8 cellular contexts compared by ENCODE assay signal in genomic region chr2:101474752-101475384, GRCh38. TPM values are rescaled to one million over a fixed set of nuclear protein-coding genes. Genes with fewer than 3 reads are reported as not detected.
DNase-seq lines count a peak whose midpoint lies in the region; ATAC-seq lines count a peak whose summit lies in the region.

Gene RFX8, minus strand, starts transcription at chr2:101475112. Its CDS starts 8,264 bp downstream, at chr2:101466848.

- peak within 1 kb of the TSS; percentile 26 to 63 for H3K4me3 ChIP-seq in CD4-positive, alpha-beta memory T cell (ENCODE audit: low read length in 2 of 2)
- H3K4me3 ChIP-seq in iPS-18a (ENCODE audit: low read length): peak within 1 kb of the TSS; percentile 58

- peak within 1 kb of the TSS; percentile 42 for H3K9ac ChIP-seq in iPS-18a (ENCODE audit: low read length)

- no peak within 1 kb of the TSS for H3K27ac ChIP-seq in CD4-positive, alpha-beta memory T cell (ENCODE audit: low read depth, low read length)
- no peak within 1 kb of the TSS for H3K27ac ChIP-seq in iPS-18a (ENCODE audit: low read length)

- CTCF ChIA-PET in CD4-positive, alpha-beta memory T cell (lab: Charles Lee; ENCODE audit: partially characterized antibody): interaction anchor here (0.7 to 1.2 kb wide), 5 partner anchors 12 to 349 kb away, joined by 3 to 4 read pairs (median 4); partner anchors contain the start of gene MAP4K4

- no peaks in the 10 kb centered on the region for H3K27me3 Mint-ChIP-seq in CD4-positive, alpha-beta memory T cell
- H3K27me3 Mint-ChIP-seq in activated naive CD8-positive, alpha-beta T cell treated with anti-CD3 and anti-CD28 coated beads for 36 hours: peaks cover 8% of the 10 kb centered on the region

- no peaks in the 10 kb centered on the region for H3K36me3 ChIP-seq in CD4-positive, alpha-beta memory T cell (ENCODE audit: insufficient read depth, low read length)
- H3K36me3 ChIP-seq in iPS-18a (ENCODE audit: control insufficient read depth, low read depth, low read length): no peaks in the 10 kb centered on the region

- peak; percentile 53 to 64 (median 58) for DNase-seq in CD4-positive, alpha-beta memory T cell
- DNase-seq in RPMI7951 (ENCODE audit: low read depth) (peak; percentile 97), HK-2 (ENCODE audit: unreplicated experiment) (no peak), NCI-H1105 treated with DMSO at 0.1 percent for 48 hours (lab: John Stamatoyannopoulos, UW) (no peak)
- DNase-seq in activated naive CD8-positive, alpha-beta T cell treated with anti-CD3 and anti-CD28 coated beads for 36 hours: peak; percentile 53
- DNase-seq in stimulated activated CD4-positive, alpha-beta T cell treated with anti-CD3 and anti-CD28 coated beads, Interleukin-1b, Interleukin-23, amount 100 ng/mL, for 24 hours (ENCODE audit: low read depth in 4 of 4, low spot score in 1 of 4): peak; percentile 3 to 41 (median 28)

- ATAC-seq in HG02938 (IDR thresholded peaks at IDR 0.05; ENCODE audit: unreplicated experiment): no peak

- intact Hi-C loops in CD4-positive, alpha-beta memory T cell (cut with micrococcal nuclease): loop anchor here (1.0 to 5.0 kb wide), 4 partner anchors 96 to 356 kb away; partner anchors contain the start of gene MAP4K4

- H3K27ac Mint-ChIP-seq in CD4-positive, alpha-beta memory T cell: peak within 1 kb of the TSS; percentile 68 to 87 (median 80)
- H3K27ac Mint-ChIP-seq in activated naive CD8-positive, alpha-beta T cell treated with anti-CD3 and anti-CD28 coated beads for 36 hours: peak within 1 kb of the TSS; percentile 62

- H3K4me1 Mint-ChIP-seq in CD4-positive, alpha-beta memory T cell: peaks cover 6 to 19% (median 11%) of the 10 kb centered on the region in 4 donors
- H3K4me1 Mint-ChIP-seq in activated naive CD8-positive, alpha-beta T cell treated with anti-CD3 and anti-CD28 coated beads for 36 hours: peaks cover 17% of the 10 kb centered on the region

- peak within 1 kb of the TSS; percentile 82 to 94 (median 89) for H3K4me3 Mint-ChIP-seq in CD4-positive, alpha-beta memory T cell
- H3K4me3 Mint-ChIP-seq in activated naive CD8-positive, alpha-beta T cell treated with anti-CD3 and anti-CD28 coated beads for 36 hours: peak within 1 kb of the TSS; percentile 73

- no peaks in the 10 kb centered on the region for H3K9me3 Mint-ChIP-seq in CD4-positive, alpha-beta memory T cell
- no peaks in the 10 kb centered on the region for H3K9me3 Mint-ChIP-seq in activated naive CD8-positive, alpha-beta T cell treated with anti-CD3 and anti-CD28 coated beads for 36 hours

- H3K9me3 ChIP-seq in CD4-positive, alpha-beta memory T cell (ENCODE audit: control insufficient read depth in 1 of 2, low read length in 2 of 2): no peaks in the 10 kb centered on the region
- H3K9me3 ChIP-seq in iPS-18a (ENCODE audit: control insufficient read depth, low read depth, low read length): no peaks in the 10 kb centered on the region

- H3K27me3 ChIP-seq in CD4-positive, alpha-beta memory T cell (ENCODE audit: insufficient read depth, low read length): no peaks in the 10 kb centered on the region
- peaks cover 27% of the 10 kb centered on the region for H3K27me3 ChIP-seq in iPS-18a (ENCODE audit: control insufficient read depth, insufficient read depth, low read length)

- peaks cover 0 to 2% of the 10 kb centered on the region in 2 donors for H3K36me3 Mint-ChIP-seq in CD4-positive, alpha-beta memory T cell
- no peaks in the 10 kb centered on the region for H3K36me3 Mint-ChIP-seq in activated naive CD8-positive, alpha-beta T cell treated with anti-CD3 and anti-CD28 coated beads for 36 hours

- H3K4me1 ChIP-seq in CD4-positive, alpha-beta memory T cell (ENCODE audit: insufficient read depth, low read length): peaks cover 17% of the 10 kb centered on the region
- peaks cover 26% of the 10 kb centered on the region for H3K4me1 ChIP-seq in iPS-18a (ENCODE audit: control insufficient read depth, low read depth, low read length)

- POLR2A ChIA-PET in CD4-positive, alpha-beta memory T cell (lab: Charles Lee; ENCODE audit: partially characterized antibody): interaction anchor here (0.7 to 2.3 kb wide), 11 partner anchors 12 to 251 kb away, joined by 3 to 20 read pairs (median 3); partner anchors contain the start of gene MAP4K4

RNA-seq across cellular contexts. Expression of gene RFX8, which starts in this region (rescaled TPM):
- total RNA-seq in CD4-positive, alpha-beta memory T cell: 1 to 10 TPM; 1.2 to 1.3 TPM
- not detected for polyA plus RNA-seq in CD4-positive, alpha-beta memory T cell
- 9.3 and 10.8 TPM in 2 replicates for total RNA-seq in RPMI7951 (2014; rRNA removed; shearing (Covaris generic))
- not detected for total RNA-seq in activated naive CD8-positive, alpha-beta T cell treated with anti-CD3 and anti-CD28 coated beads for 36 hours

Comparison
In these comparisons a context has a peak if more than half of its experiments do, and no peak if none do; other contexts are left out.
1. Peak in DNase-seq in activated naive CD8-positive, alpha-beta T cell treated with anti-CD3 and anti-CD28 coated beads for 36 hours; RNA of the gene not detected or under 1 TPM.
2. DNase-seq: peak in CD4-positive, alpha-beta memory T cell (5 of 5), RPMI7951 (single experiment) and stimulated activated CD4-positive, alpha-beta T cell treated with anti-CD3 and anti-CD28 coated beads, Interleukin-1b, Interleukin-23, amount 100 ng/mL, for 24 hours (4 of 4); none in HK-2 (single experiment) and NCI-H1105 treated with DMSO at 0.1 percent for 48 hours (single experiment).